In genomic region chr12:52439420-52439819, GRCh38 we compare ENCODE assay signal across 38 cellular contexts. TPM values are rescaled to one million over a fixed set of nuclear protein-coding genes. Genes with fewer than 3 reads are reported as not detected.
"Had no signal": no experiment of that assay in that cellular context is flagged by ENCODE, and none has a peak within 500 bp of the region (broad histone marks: within the 10 kb centered on the region; RNA-seq: fewer than 3 reads in every experiment).

No MANE protein-coding gene starts in this region.

- ATAC-seq: activated naive CD8-positive, alpha-beta T cell treated with anti-CD3 and anti-CD28 coated beads, Interleukin-2, amount 50 U/mL, for 24 hours; activated T-cell treated with anti-CD3 and anti-CD28 coated beads, Interleukin-2, amount 50 U/mL, for 4 hours; Panc1 had no signal

- H3K9ac ChIP-seq: KMS-11 had no signal

- H3K27me3 ChIP-seq: brain microvascular endothelial cell had no signal

- DNase-seq: activated B cell treated with CpG ODN at 0.5 μM for 24 hours; activated CD4-positive, alpha-beta memory T cell treated with anti-CD3 and anti-CD28 coated beads for 36 hours; activated CD4-positive, alpha-beta T cell treated with anti-CD3 and anti-CD28 coated beads for 4 hours; activated CD4-positive, alpha-beta T cell treated with anti-CD3 and anti-CD28 coated beads, Interleukin-2, amount 50 U/mL, for 1 hour; activated CD4-positive, CD25-positive, alpha-beta regulatory T cell treated with anti-CD3 and anti-CD28 coated beads, Interleukin-2, amount 50 U/mL, for 72 hours; activated CD8-positive, alpha-beta memory T cell treated with anti-CD3 and anti-CD28 coated beads, Interleukin-2, amount 50 U/mL, for 4 hours; activated gamma-delta T cell treated with Interleukin-2 at 50 U/mL for 16 hours; activated naive CD4-positive, alpha-beta T cell treated with anti-CD3 and anti-CD28 coated beads for 36 hours; activated naive CD8-positive, alpha-beta T cell treated with anti-CD3 and anti-CD28 coated beads, Interleukin-2, amount 50 U/mL, for 24 hours; activated T-cell treated with anti-CD3 and anti-CD28 coated beads for 4 hours; activated T-cell treated with anti-CD3 and anti-CD28 coated beads, Interleukin-2, amount 50 U/mL, for 4 hours; anterior cingulate cortex; brain microvascular endothelial cell; NCI-H1092 treated with DMSO at 0.1 percent for 48 hours; NCI-H1417; NCI-H146; NCI-H187; NCI-H2029 treated with DMSO at 0.1 percent for 48 hours; NCI-H2107; NCI-H2171; NCI-H510A; NCI-H526; NCI-H748 treated with DMSO at 0.1 percent for 48 hours; Right ventricle myocardium superior; SW 1271; T-helper 1 cell; T-helper 2 cell; T-helper 9 cell had no signal

- H3K27ac Mint-ChIP-seq: activated B cell treated with CpG ODN at 0.5 μM for 24 hours; activated CD4-positive, alpha-beta memory T cell treated with anti-CD3 and anti-CD28 coated beads for 36 hours; activated naive CD4-positive, alpha-beta T cell treated with anti-CD3 and anti-CD28 coated beads for 36 hours; activated naive CD8-positive, alpha-beta T cell; activated naive CD8-positive, alpha-beta T cell treated with anti-CD3 and anti-CD28 coated beads, Interleukin-2, amount 50 U/mL, for 24 hours; activated T-helper 1 cell treated with anti-CD3 and anti-CD28 coated beads, Interleukin-12 subunit alpha, Interleukin-12 subunit beta, Interleukin-2, Interleukin-4 antibody, amounts not matched to agents 30 ng/mL and 10 ng/mL and 1 ng/mL, durations not matched to agents 14 hours and 24 hours and 36 hours had no signal

- H3K4me2 ChIP-seq: KMS-11 had no signal

- H3K4me3 Mint-ChIP-seq: activated B cell treated with CpG ODN at 0.5 μM for 24 hours; activated CD4-positive, alpha-beta memory T cell treated with anti-CD3 and anti-CD28 coated beads for 36 hours; activated naive CD4-positive, alpha-beta T cell treated with anti-CD3 and anti-CD28 coated beads for 36 hours; activated naive CD8-positive, alpha-beta T cell; activated naive CD8-positive, alpha-beta T cell treated with anti-CD3 and anti-CD28 coated beads, Interleukin-2, amount 50 U/mL, for 24 hours; activated T-cell treated with anti-CD3 and anti-CD28 coated beads, Interleukin-2, amount 50 U/mL, for 4 hours; activated T-helper 1 cell treated with anti-CD3 and anti-CD28 coated beads, Interleukin-12 subunit alpha, Interleukin-12 subunit beta, Interleukin-2, Interleukin-4 antibody, amounts not matched to agents 30 ng/mL and 10 ng/mL and 1 ng/mL, durations not matched to agents 14 hours and 24 hours and 36 hours; central memory CD8-positive, alpha-beta T cell had no signal

- H3K36me3 Mint-ChIP-seq: activated CD4-positive, alpha-beta memory T cell treated with anti-CD3 and anti-CD28 coated beads for 36 hours; activated naive CD8-positive, alpha-beta T cell had no signal

- H3K9me3 Mint-ChIP-seq: activated B cell treated with CpG ODN at 0.5 μM for 24 hours; activated CD4-positive, alpha-beta memory T cell treated with anti-CD3 and anti-CD28 coated beads for 36 hours; activated naive CD4-positive, alpha-beta T cell treated with anti-CD3 and anti-CD28 coated beads for 36 hours; activated naive CD8-positive, alpha-beta T cell treated with anti-CD3 and anti-CD28 coated beads, Interleukin-2, amount 50 U/mL, for 24 hours; activated T-cell treated with anti-CD3 and anti-CD28 coated beads, Interleukin-2, amount 50 U/mL, for 4 hours; activated T-helper 1 cell treated with anti-CD3 and anti-CD28 coated beads, Interleukin-12 subunit alpha, Interleukin-12 subunit beta, Interleukin-2, Interleukin-4 antibody, amounts not matched to agents 30 ng/mL and 10 ng/mL and 1 ng/mL, durations not matched to agents 14 hours and 24 hours and 36 hours; central memory CD8-positive, alpha-beta T cell had no signal

- H3K4me1 Mint-ChIP-seq: activated B cell treated with CpG ODN at 0.5 μM for 24 hours; activated naive CD8-positive, alpha-beta T cell treated with anti-CD3 and anti-CD28 coated beads, Interleukin-2, amount 50 U/mL, for 24 hours; central memory CD8-positive, alpha-beta T cell had no signal

- H3K27ac ChIP-seq: brain microvascular endothelial cell, cardiac muscle cell, KMS-11, VCaP had no signal

- H3K36me3 ChIP-seq: brain microvascular endothelial cell, cardiac muscle cell had no signal

- H3K4me3 ChIP-seq: cardiac muscle cell had no signal

RNA-seq across cellular contexts. Expression of gene KRT75, which starts 5.2 kb away (rescaled TPM):
- total RNA-seq: activated B cell treated with CpG ODN at 0.5 μM for 24 hours; activated CD4-positive, alpha-beta memory T cell treated with anti-CD3 and anti-CD28 coated beads for 36 hours; activated naive CD4-positive, alpha-beta T cell treated with anti-CD3 and anti-CD28 coated beads for 36 hours; activated T-cell treated with anti-CD3 and anti-CD28 coated beads, Interleukin-2, amount 50 U/mL, for 4 hours; activated T-helper 1 cell treated with anti-CD3 and anti-CD28 coated beads, Interleukin-12 subunit alpha, Interleukin-12 subunit beta, Interleukin-2, Interleukin-4 antibody, amounts not matched to agents 30 ng/mL and 10 ng/mL and 1 ng/mL, durations not matched to agents 14 hours and 24 hours and 36 hours; cardiac muscle cell; LHCN-M2; OCI-LY7; Right ventricle myocardium superior; RPMI7951 had no signal
- polyA plus RNA-seq: cardiac muscle cell had no signal

RNA-seq across cellular contexts. Expression of gene KRT6B, which starts 12.5 kb away (rescaled TPM):
- total RNA-seq: activated B cell treated with CpG ODN at 0.5 μM for 24 hours; activated CD4-positive, alpha-beta memory T cell treated with anti-CD3 and anti-CD28 coated beads for 36 hours; activated naive CD4-positive, alpha-beta T cell treated with anti-CD3 and anti-CD28 coated beads for 36 hours; activated T-cell treated with anti-CD3 and anti-CD28 coated beads, Interleukin-2, amount 50 U/mL, for 4 hours; activated T-helper 1 cell treated with anti-CD3 and anti-CD28 coated beads, Interleukin-12 subunit alpha, Interleukin-12 subunit beta, Interleukin-2, Interleukin-4 antibody, amounts not matched to agents 30 ng/mL and 10 ng/mL and 1 ng/mL, durations not matched to agents 14 hours and 24 hours and 36 hours; cardiac muscle cell; LHCN-M2; OCI-LY7; Right ventricle myocardium superior; RPMI7951 had no signal

RNA-seq across cellular contexts. Expression of gene KRT82, which starts 33.3 kb away (rescaled TPM):
- total RNA-seq: activated B cell treated with CpG ODN at 0.5 μM for 24 hours; activated CD4-positive, alpha-beta memory T cell treated with anti-CD3 and anti-CD28 coated beads for 36 hours; activated naive CD4-positive, alpha-beta T cell treated with anti-CD3 and anti-CD28 coated beads for 36 hours; activated T-cell treated with anti-CD3 and anti-CD28 coated beads, Interleukin-2, amount 50 U/mL, for 4 hours; activated T-helper 1 cell treated with anti-CD3 and anti-CD28 coated beads, Interleukin-12 subunit alpha, Interleukin-12 subunit beta, Interleukin-2, Interleukin-4 antibody, amounts not matched to agents 30 ng/mL and 10 ng/mL and 1 ng/mL, durations not matched to agents 14 hours and 24 hours and 36 hours; cardiac muscle cell; LHCN-M2; OCI-LY7; Right ventricle myocardium superior; RPMI7951 had no signal
- polyA plus RNA-seq: cardiac muscle cell had no signal

RNA-seq across cellular contexts. Expression of gene KRT6C, which starts 34.2 kb away (rescaled TPM):
- total RNA-seq: activated B cell treated with CpG ODN at 0.5 μM for 24 hours; activated CD4-positive, alpha-beta memory T cell treated with anti-CD3 and anti-CD28 coated beads for 36 hours; activated naive CD4-positive, alpha-beta T cell treated with anti-CD3 and anti-CD28 coated beads for 36 hours; activated T-cell treated with anti-CD3 and anti-CD28 coated beads, Interleukin-2, amount 50 U/mL, for 4 hours; activated T-helper 1 cell treated with anti-CD3 and anti-CD28 coated beads, Interleukin-12 subunit alpha, Interleukin-12 subunit beta, Interleukin-2, Interleukin-4 antibody, amounts not matched to agents 30 ng/mL and 10 ng/mL and 1 ng/mL, durations not matched to agents 14 hours and 24 hours and 36 hours; cardiac muscle cell; LHCN-M2; OCI-LY7; Right ventricle myocardium superior; RPMI7951 had no signal
- polyA plus RNA-seq: cardiac muscle cell had no signal

RNA-seq across cellular contexts. Expression of gene KRT6A, which starts 53.6 kb away (rescaled TPM):
- total RNA-seq: activated B cell treated with CpG ODN at 0.5 μM for 24 hours; activated CD4-positive, alpha-beta memory T cell treated with anti-CD3 and anti-CD28 coated beads for 36 hours; activated naive CD4-positive, alpha-beta T cell treated with anti-CD3 and anti-CD28 coated beads for 36 hours; activated T-cell treated with anti-CD3 and anti-CD28 coated beads, Interleukin-2, amount 50 U/mL, for 4 hours; activated T-helper 1 cell treated with anti-CD3 and anti-CD28 coated beads, Interleukin-12 subunit alpha, Interleukin-12 subunit beta, Interleukin-2, Interleukin-4 antibody, amounts not matched to agents 30 ng/mL and 10 ng/mL and 1 ng/mL, durations not matched to agents 14 hours and 24 hours and 36 hours; cardiac muscle cell; LHCN-M2; Right ventricle myocardium superior; RPMI7951 had no signal
